ENCODE assay signal across 19 cellular contexts in genomic region chr2:176709541-176709951, GRCh38.
DNase-seq lines count a peak whose midpoint lies in the region; ATAC-seq and TF ChIP-seq lines count a peak whose summit lies in the region.
"Had no signal": no experiment of that assay in that cellular context is flagged by ENCODE, and none has a peak within 500 bp of the region (broad histone marks: within the 10 kb centered on the region; RNA-seq: fewer than 3 reads in every experiment).

No MANE protein-coding gene starts in this region.

- ATAC-seq in left ventricle myocardium superior (peak; percentile 79), psoas muscle (no peak), GM18511 (IDR thresholded peaks at IDR 0.05; ENCODE audit: unreplicated experiment) (no peak), T-cell (replicated peaks in 1 of 4) (no peak)
- ATAC-seq: Panc1 had no signal

- H3K27me3 Mint-ChIP-seq in T-cell = peaks cover 24 to 41% of the 10 kb centered on the region in 2 donors

- no peaks in the 10 kb centered on the region for H3K9me3 Mint-ChIP-seq in T-cell
- H3K9me3 Mint-ChIP-seq: activated CD4-positive, alpha-beta memory T cell treated with anti-CD3 and anti-CD28 coated beads for 36 hours had no signal

- H3K27ac Mint-ChIP-seq in T-cell = no peak overlapping the region
- H3K27ac Mint-ChIP-seq: activated CD4-positive, alpha-beta memory T cell treated with anti-CD3 and anti-CD28 coated beads for 36 hours; activated naive CD8-positive, alpha-beta T cell had no signal

- H3K4me3 ChIP-seq in cardiac fibroblast (replicated peaks in 1 of 2; ENCODE audit: low read depth in 2 of 2, low read length in 2 of 2) (no peak overlapping the region), psoas muscle (no peak overlapping the region)
- H3K4me3 ChIP-seq: cardiac muscle cell had no signal

- no peak overlapping the region for H3K4me3 Mint-ChIP-seq in T-cell
- H3K4me3 Mint-ChIP-seq: activated CD4-positive, alpha-beta memory T cell treated with anti-CD3 and anti-CD28 coated beads for 36 hours; activated naive CD8-positive, alpha-beta T cell had no signal

- H3K36me3 ChIP-seq in psoas muscle (ENCODE audit: insufficient read depth in 1 of 2, low read depth in 1 of 2) = no peaks in the 10 kb centered on the region
- H3K36me3 ChIP-seq: cardiac muscle cell had no signal

- H3K9me3 ChIP-seq in psoas muscle = no peaks in the 10 kb centered on the region

- intact Hi-C loops in left ventricle myocardium superior (cut with micrococcal nuclease) (no loop called here), psoas muscle (cut with DNase I) (no loop called here)

- TF ChIP-seq CTCF in cardiac fibroblast (IDR thresholded peaks at IDR 0.05; ENCODE audit: low read depth, low read length) (no peak), psoas muscle (IDR thresholded peaks at IDR 0.05) (no peak)

- DNase-seq in EH (ENCODE audit: low read depth) (peak; percentile 22), cardiac fibroblast (ENCODE audit: low read depth in 2 of 2) (peak; percentile 5 to 80), left ventricle myocardium superior (peak; percentile 54), psoas muscle (peak; percentile 42 to 55), putamen (ENCODE audit: low spot score) (no peak), T-cell (no peak)
- no peak for DNase-seq in stimulated activated CD8-positive, alpha-beta memory T cell treated with anti-CD3 and anti-CD28 coated beads, Interleukin-4, amount 100 ng/mL, for 48 hours
- DNase-seq: activated CD4-positive, alpha-beta memory T cell treated with anti-CD3 and anti-CD28 coated beads for 36 hours; activated T-cell treated with anti-CD3 and anti-CD28 coated beads, Interleukin-2, amount 50 U/mL, for 48 hours; DMS 273 treated with DMSO at 0.1 percent for 48 hours; effector memory CD4-positive, alpha-beta T cell; mesenchymal stem cell; NCI-H1048; stimulated activated CD4-positive, alpha-beta T cell treated with anti-CD3 and anti-CD28 coated beads, Interleukin-4, amount 100 ng/mL, for 24 hours had no signal

- peaks cover 0 to 4% (median 0%) of the 10 kb centered on the region in 3 donors for H3K27me3 ChIP-seq in psoas muscle (ENCODE audit: insufficient read depth in 3 of 3, low read length in 2 of 3)
- H3K27me3 ChIP-seq: cardiac muscle cell had no signal

- POLR2A ChIA-PET in T-cell (lab: Charles Lee) = no interaction called here

- H3K27ac ChIP-seq in psoas muscle = no peak overlapping the region
- H3K27ac ChIP-seq: cardiac muscle cell, HL-60 had no signal

- CTCF ChIA-PET in T-cell (lab: Charles Lee) = no interaction called here

- no peaks in the 10 kb centered on the region for H3K4me1 Mint-ChIP-seq in T-cell

- H3K4me1 ChIP-seq in psoas muscle = no peaks in the 10 kb centered on the region

- 63 to 75% (median 66%) methylated on average over 13 of the region's 13 CpGs for WGBS in psoas muscle, 3 donors

- no peaks in the 10 kb centered on the region for H3K36me3 Mint-ChIP-seq in T-cell
- H3K36me3 Mint-ChIP-seq: activated CD4-positive, alpha-beta memory T cell treated with anti-CD3 and anti-CD28 coated beads for 36 hours; activated naive CD8-positive, alpha-beta T cell had no signal

Comparison
In these comparisons a context has a peak if more than half of its experiments do, and no peak if none do; other contexts are left out.
1. DNase-seq: peak in EH (single experiment), cardiac fibroblast (2 of 2), left ventricle myocardium superior (single experiment) and psoas muscle (2 of 2); none in putamen (single experiment), stimulated activated CD8-positive, alpha-beta memory T cell treated with anti-CD3 and anti-CD28 coated beads, Interleukin-4, amount 100 ng/mL, for 48 hours (single experiment) and T-cell (0 of 34).